20 cellular contexts compared by ENCODE assay signal in genomic region chr3:12040902-12041301, GRCh38. TPM values are rescaled to one million over a fixed set of nuclear protein-coding genes. Genes with fewer than 3 reads are reported as not detected.
"Had no signal": no experiment of that assay in that cellular context is flagged by ENCODE, and none has a peak within 500 bp of the region (broad histone marks: within the 10 kb centered on the region; RNA-seq: fewer than 3 reads in every experiment).

No MANE protein-coding gene starts in this region.

- H3K36me3 Mint-ChIP-seq: activated naive CD4-positive, alpha-beta T cell treated with anti-CD3 and anti-CD28 coated beads, Interleukin-2, amount 50 U/mL, for 72 hours; immature natural killer cell; mesothelial cell of epicardium had no signal

- H3K27ac ChIP-seq: heart left ventricle, lower lobe of right lung, pancreas, suprapubic skin, upper lobe of left lung had no signal

- DNase-seq: activated CD4-positive, alpha-beta memory T cell treated with anti-CD3 and anti-CD28 coated beads, Interleukin-2, amount 10 ng/mL, durations not matched to agents 7 days and 5 days; activated CD4-positive, alpha-beta T cell treated with anti-CD3 and anti-CD28 coated beads for 36 hours; activated effector memory CD4-positive, alpha-beta T cell treated with anti-CD3 and anti-CD28 coated beads, Interleukin-2, amount 50 U/mL, for 16 hours; activated T-cell treated with anti-CD3 and anti-CD28 coated beads, Interleukin-2, amount 50 U/mL, for 24 hours; effector memory CD8-positive, alpha-beta T cell; foreskin melanocyte; heart left ventricle; immature natural killer cell; left cardiac atrium; lower lobe of right lung; pancreas; stimulated activated CD4-positive, alpha-beta T cell treated with anti-CD3 and anti-CD28 coated beads, Interleukin-4, amount 100 ng/mL, for 24 hours; stimulated activated naive CD4-positive, alpha-beta T cell treated with Interleukin-2 at 50 U/mL for 16 hours had no signal

- H3K4me1 Mint-ChIP-seq: activated CD4-positive, alpha-beta memory T cell treated with anti-CD3 and anti-CD28 coated beads, Interleukin-2, amount 10 ng/mL, durations not matched to agents 7 days and 5 days; activated CD4-positive, alpha-beta T cell treated with anti-CD3 and anti-CD28 coated beads for 36 hours; immature natural killer cell; mesothelial cell of epicardium; neural crest cell had no signal

- ATAC-seq: activated CD4-positive, alpha-beta T cell treated with anti-CD3 and anti-CD28 coated beads for 36 hours; activated naive CD4-positive, alpha-beta T cell treated with anti-CD3 and anti-CD28 coated beads, Interleukin-2, amount 50 U/mL, for 72 hours; effector memory CD8-positive, alpha-beta T cell; heart left ventricle; left cardiac atrium; lower lobe of right lung; pancreas had no signal

- H3K4me3 Mint-ChIP-seq: activated CD4-positive, alpha-beta memory T cell treated with anti-CD3 and anti-CD28 coated beads, Interleukin-2, amount 10 ng/mL, durations not matched to agents 7 days and 5 days; activated CD4-positive, alpha-beta T cell treated with anti-CD3 and anti-CD28 coated beads for 36 hours; activated T-cell treated with anti-CD3 and anti-CD28 coated beads, Interleukin-2, amount 50 U/mL, for 24 hours; effector memory CD8-positive, alpha-beta T cell; immature natural killer cell; mesothelial cell of epicardium; neural crest cell had no signal

- H3K27ac Mint-ChIP-seq: activated CD4-positive, alpha-beta memory T cell treated with anti-CD3 and anti-CD28 coated beads, Interleukin-2, amount 10 ng/mL, durations not matched to agents 7 days and 5 days; activated CD4-positive, alpha-beta T cell treated with anti-CD3 and anti-CD28 coated beads for 36 hours; activated naive CD4-positive, alpha-beta T cell treated with anti-CD3 and anti-CD28 coated beads, Interleukin-2, amount 50 U/mL, for 72 hours; activated T-cell treated with anti-CD3 and anti-CD28 coated beads, Interleukin-2, amount 50 U/mL, for 24 hours; effector memory CD8-positive, alpha-beta T cell; immature natural killer cell; mesothelial cell of epicardium had no signal

- H3K9me3 Mint-ChIP-seq: activated CD4-positive, alpha-beta memory T cell treated with anti-CD3 and anti-CD28 coated beads, Interleukin-2, amount 10 ng/mL, durations not matched to agents 7 days and 5 days; activated naive CD4-positive, alpha-beta T cell treated with anti-CD3 and anti-CD28 coated beads, Interleukin-2, amount 50 U/mL, for 72 hours; activated T-cell treated with anti-CD3 and anti-CD28 coated beads, Interleukin-2, amount 50 U/mL, for 24 hours; effector memory CD8-positive, alpha-beta T cell; immature natural killer cell had no signal

RNA-seq across cellular contexts. Expression of gene SYN2, which starts 36.7 kb away (rescaled TPM):
- total RNA-seq: myocyte; T-helper 1 cell treated with Interleukin-12 subunit alpha and Interleukin-12 subunit beta and Interleukin-4 antibody, amounts not matched to agents 30 ng/mL and 1 ng/mL, for 36 hours had no signal
